In genomic region chr7:124456286-124456685, GRCh38 we compare ENCODE assay signal across 28 cellular contexts.
"Had no signal": no experiment of that assay in that cellular context is flagged by ENCODE, and none has a peak within 500 bp of the region (broad histone marks: within the 10 kb centered on the region; RNA-seq: fewer than 3 reads in every experiment).

No MANE protein-coding gene starts in this region.

- H3K9me3 ChIP-seq: neutrophil, ovary, psoas muscle, right lobe of liver, sigmoid colon, suprapubic skin, testis, tibial artery, transverse colon, upper lobe of right lung, uterus had no signal

- DNase-seq: naive thymus-derived CD8-positive, alpha-beta T cell; nephron progenitor cell; nucleus accumbens; ovary; posterior cingulate gyrus; psoas muscle; right cardiac atrium; right lobe of liver; sigmoid colon; small intestine; stimulated activated CD4-positive, alpha-beta T cell treated with anti-CD3 and anti-CD28 coated beads, Interleukin-15, amount 100 ng/mL, for 24 hours; stimulated activated CD4-positive, alpha-beta T cell treated with anti-CD3 and anti-CD28 coated beads, Interleukin-2, amount 100 ng/mL, for 24 hours; stimulated activated CD4-positive, alpha-beta T cell treated with anti-CD3 and anti-CD28 coated beads, Interleukin-2, amount 100 ng/mL, for 48 hours; stimulated activated CD4-positive, alpha-beta T cell treated with anti-CD3 and anti-CD28 coated beads, Interleukin-4, amount 100 ng/mL, for 24 hours; stimulated activated naive B cell treated with anti-CD40 and anti-IgM and Interleukin-4, amounts not matched to agents 10 μg/mL and 1 μg/mL and 100 μg/mL, for 72 hours; stimulated activated naive CD4-positive, alpha-beta T cell treated with Interleukin-2 at 50 U/mL for 16 hours; stimulated activated naive CD8-positive, alpha-beta T cell treated with anti-CD3 and anti-CD28 coated beads, Interleukin-15, amount 100 ng/mL, for 72 hours; substantia nigra; testis; tibial artery; transverse colon; upper lobe of right lung; uterus had no signal

- FAIRE-seq: small intestine had no signal

- H3K4me3 ChIP-seq: ovary, psoas muscle, right lobe of liver, sigmoid colon, suprapubic skin, testis, tibial artery, transverse colon, upper lobe of right lung, uterus had no signal

- H3K27ac ChIP-seq: neutrophil, ovary, parathyroid adenoma, psoas muscle, right lobe of liver, sigmoid colon, suprapubic skin, testis, tibial artery, transverse colon, upper lobe of right lung, uterus had no signal

- H3K4me1 ChIP-seq: parathyroid adenoma, psoas muscle, right lobe of liver, suprapubic skin, testis, transverse colon, upper lobe of right lung, uterus had no signal

- ATAC-seq: naive thymus-derived CD8-positive, alpha-beta T cell; natural killer cell treated with Interleukin-12 subunit alpha and Interleukin-12 subunit beta and Interleukin-15 and Interleukin-18, amount 100 ng/mL, for 72 hours; psoas muscle; right cardiac atrium; right lobe of liver; stimulated activated effector memory CD8-positive, alpha-beta T cell treated with anti-CD3 and anti-CD28 coated beads, Interleukin-12 subunit alpha, Interleukin-12 subunit beta, amount 100 ng/mL, for 72 hours; stimulated activated naive B cell treated with anti-CD40 and anti-IgM and Interleukin-4, amounts not matched to agents 10 μg/mL and 1 μg/mL and 100 μg/mL, for 72 hours; stimulated activated naive CD8-positive, alpha-beta T cell treated with anti-CD3 and anti-CD28 coated beads, Interleukin-15, amount 100 ng/mL, for 72 hours; upper lobe of right lung had no signal

- H3K36me3 ChIP-seq: neutrophil, ovary, right lobe of liver, sigmoid colon, suprapubic skin, tibial artery, transverse colon, upper lobe of right lung, uterus had no signal

- H2AFZ ChIP-seq: parathyroid adenoma had no signal

- H3K79me2 ChIP-seq: parathyroid adenoma had no signal

- H3K9ac ChIP-seq: parathyroid adenoma had no signal

- H3K27me3 ChIP-seq: neutrophil, ovary, right lobe of liver, sigmoid colon, suprapubic skin, testis, tibial artery, transverse colon, upper lobe of right lung, uterus had no signal
